ENCODE assay signal across 8 cellular contexts in the genomic region with DNA sequence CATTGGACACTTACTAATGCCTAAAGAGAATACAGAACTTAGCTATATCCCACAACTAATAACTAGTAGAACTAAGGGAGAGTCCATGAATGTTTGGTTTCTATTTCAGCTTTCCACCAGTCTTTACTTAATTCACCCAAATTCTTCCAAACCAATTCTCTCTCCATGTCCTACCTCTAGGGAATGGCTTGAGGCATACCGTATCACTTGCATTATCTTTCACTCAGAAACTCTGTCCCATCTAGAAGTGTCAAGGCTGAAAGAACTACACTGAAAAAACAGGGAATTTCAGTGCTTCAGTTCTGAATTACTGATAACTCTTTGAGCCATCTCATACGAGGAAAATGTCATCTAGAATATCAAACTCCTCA. TPM values are rescaled to one million over a fixed set of nuclear protein-coding genes. Genes with fewer than 3 reads are reported as not detected.
A peak's percentile ranks its signal among the peaks of the same experiment; 100 is the strongest.
DNase-seq lines count a peak whose midpoint lies in the region; ATAC-seq and TF ChIP-seq lines count a peak whose summit lies in the region.

No MANE protein-coding gene starts in this region.

- H3K36me3 ChIP-seq in DOHH2 (ENCODE audit: control insufficient read depth, low read length), result peaks cover 8% of the 10 kb centered on the region; the same call in 1 of the 2 replicates
- H3K36me3 ChIP-seq in MG63, result no peaks in the 10 kb centered on the region; the same call in 1 of the 2 replicates
- H3K36me3 ChIP-seq in neutrophil, result no peaks in the 10 kb centered on the region

- peaks cover 4% of the 10 kb centered on the region for H3K27me3 Mint-ChIP-seq in endothelial cell (ENCODE audit: unreplicated experiment)

- H3K27ac Mint-ChIP-seq in endothelial cell (ENCODE audit: unreplicated experiment), result no peak overlapping the region

- peak overlapping the region; percentile 93 for H3K4me3 ChIP-seq in DOHH2 (ENCODE audit: low read length)
- H3K4me3 ChIP-seq in MG63, result peak overlapping the region; percentile 83
- peak overlapping the region; percentile 68 to 86 for H3K4me3 ChIP-seq in neutrophil (ENCODE audit: low read depth in 1 of 2, low read length in 1 of 2)

- DNase-seq in MG63 (no peak), endothelial cell (ENCODE audit: low spot score) (no peak), omental fat pad (ENCODE audit: low spot score) (no peak), NCI-H2171 (lab: John Stamatoyannopoulos, UW) (no peak), KBM-7 (no peak)
- no peak for DNase-seq in effector CD4-positive, alpha-beta T cell

- in situ Hi-C loops in KBM-7 (cut with MboI; ENCODE audit: low pct_unique_long_range_greater_than_20kb, low sequenced_read_pairs), result no loop called here

- ATAC-seq in omental fat pad (ENCODE audit: low FRiP score), result no peak

- no peaks in the 10 kb centered on the region for H3K27me3 ChIP-seq in DOHH2 (ENCODE audit: control insufficient read depth, low read length)
- H3K27me3 ChIP-seq in MG63, result no peaks in the 10 kb centered on the region
- H3K27me3 ChIP-seq in neutrophil, result no peaks in the 10 kb centered on the region

- peak overlapping the region; percentile 93 for H3K4me2 ChIP-seq in DOHH2 (ENCODE audit: low read length)

- peaks cover 17% of the 10 kb centered on the region for H3K4me1 Mint-ChIP-seq in endothelial cell (ENCODE audit: unreplicated experiment)

- H3K9me3 ChIP-seq in DOHH2 (ENCODE audit: control insufficient read depth, insufficient read depth, low read length) (no peaks in the 10 kb centered on the region), MG63 (no peaks in the 10 kb centered on the region), neutrophil (no peaks in the 10 kb centered on the region)

- no peaks in the 10 kb centered on the region for H3K9me2 ChIP-seq in DOHH2 (replicated peaks; ENCODE audit: control insufficient read depth, low read length)

- H3K36me3 Mint-ChIP-seq in endothelial cell (ENCODE audit: low read depth, unreplicated experiment), result no peaks in the 10 kb centered on the region

- peaks cover 48% of the 10 kb centered on the region for H3K79me2 ChIP-seq in DOHH2 (ENCODE audit: control insufficient read depth, low read length)

- peaks cover 26% of the 10 kb centered on the region for H3K4me1 ChIP-seq in DOHH2 (ENCODE audit: control insufficient read depth, low read length)
- H3K4me1 ChIP-seq in neutrophil (ENCODE audit: control insufficient read depth in 1 of 2, insufficient read depth in 1 of 2, low read depth in 1 of 2, low read length in 1 of 2), result peaks cover 16 to 18% of the 10 kb centered on the region in 2 experiments

- TF ChIP-seq CTCF in DOHH2 (IDR thresholded peaks at IDR 0.05; ENCODE audit: low read depth, low read length, poor library complexity, severe bottlenecking) (no peak), endothelial cell (IDR thresholded peaks at IDR 0.05; ENCODE audit: unreplicated experiment) (no peak), neutrophil (IDR thresholded peaks at IDR 0.05) (no peak), omental fat pad (IDR thresholded peaks at IDR 0.05) (no peak)

- H3K9me3 Mint-ChIP-seq in endothelial cell (ENCODE audit: unreplicated experiment), result no peaks in the 10 kb centered on the region

- H3K27ac ChIP-seq in DOHH2 (ENCODE audit: low read depth, low read length) (peak overlapping the region; percentile 69), neutrophil (peak overlapping the region; percentile 86)

- H3F3A ChIP-seq in DOHH2 (ENCODE audit: control insufficient read depth, insufficient read depth), result no peaks in the 10 kb centered on the region

- H4K20me1 ChIP-seq in DOHH2 (ENCODE audit: control insufficient read depth, insufficient read depth, low read depth, low read length), result no peaks in the 10 kb centered on the region

- peak overlapping the region; percentile 94 for H3K4me3 Mint-ChIP-seq in endothelial cell (ENCODE audit: unreplicated experiment)

RNA-seq across cellular contexts. Expression of gene TMEM168, which starts 0.8 kb away (rescaled TPM):
- 3.1 and 4.2 TPM in 2 replicates for total RNA-seq in MG63 (2014; rRNA removed; shearing (Covaris generic); ENCODE audit: low replicate concordance)
- total RNA-seq in endothelial cell (ENCODE audit: unreplicated experiment), result 11.6 TPM
- total RNA-seq in omental fat pad, result 10 to 100 TPM; 17.9 to 28.7 (median 20.8) TPM
